34 cellular contexts compared by ENCODE assay signal in the genomic region with DNA sequence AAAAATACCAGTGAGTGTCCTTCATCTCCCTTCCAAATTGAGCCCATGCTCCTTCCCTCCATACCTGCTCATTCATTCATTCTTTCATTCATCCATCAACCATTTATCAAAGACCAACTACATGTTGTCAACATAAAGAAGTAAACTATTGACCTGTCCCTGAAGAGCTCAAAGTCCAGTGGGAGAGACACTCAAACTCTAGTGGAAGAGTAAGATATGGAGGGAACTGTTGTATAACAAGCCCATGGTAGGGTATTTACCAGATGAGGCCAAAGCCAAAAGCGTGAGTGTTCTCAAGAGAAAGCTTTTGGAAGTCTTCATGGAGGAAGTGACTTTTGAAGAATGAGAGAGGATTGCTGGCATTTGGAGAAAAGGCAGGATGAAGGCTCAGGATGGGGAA.
"Had no signal": no experiment of that assay in that cellular context is flagged by ENCODE, and none has a peak within 500 bp of the region (broad histone marks: within the 10 kb centered on the region; RNA-seq: fewer than 3 reads in every experiment).

No MANE protein-coding gene starts in this region.

- ATAC-seq: activated naive CD4-positive, alpha-beta T cell treated with anti-CD3 and anti-CD28 coated beads, Interleukin-2, amount 50 U/mL, for 72 hours; activated naive CD8-positive, alpha-beta T cell treated with anti-CD3 and anti-CD28 coated beads, Interleukin-2, amount 50 U/mL, for 24 hours; activated T-cell treated with anti-CD3 and anti-CD28 coated beads, Interleukin-2, amount 50 U/mL, for 4 hours; activated T-cell treated with anti-CD3 and anti-CD28 coated beads, Interleukin-2, amount 50 U/mL, for 72 hours; activated T-helper 17 cell treated with anti-CD3 and anti-CD28 coated beads, Interleukin-2, amount 50 U/mL, for 72 hours; body of pancreas had no signal

- H3K27me3 ChIP-seq: adrenal gland, ascending aorta, body of pancreas, brain microvascular endothelial cell, breast epithelium, cardiac muscle cell had no signal

- H3K4me1 ChIP-seq: adrenal gland, ascending aorta, body of pancreas, breast epithelium had no signal

- H3K27ac ChIP-seq: adrenal gland, ascending aorta, body of pancreas, brain microvascular endothelial cell, breast epithelium, cardiac muscle cell had no signal

- DNase-seq: activated effector memory CD4-positive, alpha-beta T cell treated with anti-CD3 and anti-CD28 coated beads, Interleukin-2, amount 50 U/mL, for 16 hours; activated effector memory CD4-positive, alpha-beta T cell treated with Interleukin-2 at 50 U/mL for 16 hours; activated gamma-delta T cell; activated gamma-delta T cell treated with Interleukin-2 at 50 U/mL for 16 hours; activated naive CD4-positive, alpha-beta T cell; activated naive CD4-positive, alpha-beta T cell treated with anti-CD3 and anti-CD28 coated beads for 36 hours; activated naive CD4-positive, alpha-beta T cell treated with anti-CD3 and anti-CD28 coated beads, Interleukin-2, amount 10 ng/mL, durations not matched to agents 7 days and 5 days; activated naive CD4-positive, alpha-beta T cell treated with anti-CD3 and anti-CD28 coated beads, Interleukin-2, amount 50 U/mL, for 16 hours; activated naive CD4-positive, alpha-beta T cell treated with Interleukin-2 at 50 U/mL for 16 hours; activated naive CD8-positive, alpha-beta T cell treated with anti-CD3 and anti-CD28 coated beads for 36 hours; activated naive CD8-positive, alpha-beta T cell treated with anti-CD3 and anti-CD28 coated beads, Interleukin-2, amount 10 ng/mL, durations not matched to agents 7 days and 5 days; activated naive CD8-positive, alpha-beta T cell treated with anti-CD3 and anti-CD28 coated beads, Interleukin-2, amount 50 U/mL, for 24 hours; activated T-cell treated with anti-CD3 and anti-CD28 coated beads, Interleukin-2, amount 50 U/mL, for 1 hour; activated T-cell treated with anti-CD3 and anti-CD28 coated beads, Interleukin-2, amount 50 U/mL, for 24 hours; activated T-cell treated with anti-CD3 and anti-CD28 coated beads, Interleukin-2, amount 50 U/mL, for 4 hours; activated T-cell treated with anti-CD3 and anti-CD28 coated beads, Interleukin-2, amount 50 U/mL, for 48 hours; activated T-cell treated with anti-CD3 and anti-CD28 coated beads, Interleukin-2, amount 50 U/mL, for 72 hours; adrenal gland; amniotic stem cell; amygdala; anterior cingulate cortex; aorta; body of pancreas; brain microvascular endothelial cell; caudate nucleus; central memory CD4-positive, alpha-beta T cell; cerebellar nuclear complex had no signal

- FAIRE-seq: astrocyte, bronchial epithelial cell had no signal

- H3K4me3 ChIP-seq: adrenal gland, ascending aorta, body of pancreas, breast epithelium, cardiac muscle cell had no signal

- H3K36me3 ChIP-seq: adrenal gland, ascending aorta, brain microvascular endothelial cell, breast epithelium, cardiac muscle cell had no signal

- H3K9me3 ChIP-seq: adrenal gland, ascending aorta, body of pancreas, breast epithelium had no signal
